In genomic region chr7:16649196-16649595, GRCh38 we compare ENCODE assay signal across 13 cellular contexts. TPM values are rescaled to one million over a fixed set of nuclear protein-coding genes. Genes with fewer than 3 reads are reported as not detected.
DNase-seq lines count a peak whose midpoint lies in the region; ATAC-seq and TF ChIP-seq lines count a peak whose summit lies in the region.
"Had no signal": no experiment of that assay in that cellular context is flagged by ENCODE, and none has a peak within 500 bp of the region (broad histone marks: within the 10 kb centered on the region; RNA-seq: fewer than 3 reads in every experiment).

No MANE protein-coding gene starts in this region.

- H3K4me3 ChIP-seq in SU-DHL-6 (ENCODE audit: insufficient read depth, low read length, poor library complexity, severe bottlenecking) (no peak overlapping the region), fibroblast of pulmonary artery (replicated peaks; ENCODE audit: low read depth, low read length) (no peak overlapping the region), smooth muscle cell (no peak overlapping the region)
- H3K4me3 ChIP-seq: body of pancreas had no signal

- H3K27me3 ChIP-seq in SU-DHL-6 (ENCODE audit: low read length) (no peaks in the 10 kb centered on the region), smooth muscle cell (ENCODE audit: low read depth) (no peaks in the 10 kb centered on the region)
- H3K27me3 ChIP-seq: body of pancreas, esophagus squamous epithelium had no signal

- ATAC-seq in activated T-cell treated with anti-CD3 and anti-CD28 coated beads, Interleukin-2, amount 50 U/mL, for 72 hours (replicated peaks in 1 of 2): no peak
- ATAC-seq: body of pancreas had no signal

- H3K27me3 Mint-ChIP-seq in activated T-cell treated with anti-CD3 and anti-CD28 coated beads, Interleukin-2, amount 50 U/mL, for 72 hours (ENCODE audit: low read depth): no peaks in the 10 kb centered on the region

- in situ Hi-C loops in G401 (cut with HindIII; ENCODE audit: low sequenced_read_pairs): no loop called here

- H3K9ac ChIP-seq in SU-DHL-6 (ENCODE audit: low read length) (no peak overlapping the region), smooth muscle cell (ENCODE audit: low read depth) (no peak overlapping the region)

- H3K79me2 ChIP-seq in SU-DHL-6 (ENCODE audit: insufficient read depth, low read length): peaks cover 78% of the 10 kb centered on the region
- peaks cover 90% of the 10 kb centered on the region for H3K79me2 ChIP-seq in smooth muscle cell (ENCODE audit: low read depth)

- TF ChIP-seq CTCF in SU-DHL-6 (IDR thresholded peaks at IDR 0.05; ENCODE audit: insufficient read depth, low read length, poor library complexity, severe bottlenecking): no peak
- no peak for TF ChIP-seq CTCF in fibroblast of pulmonary artery (IDR thresholded peaks at IDR 0.05; ENCODE audit: low read length, missing control alignments)
- no peak for TF ChIP-seq CTCF in smooth muscle cell (IDR thresholded peaks at IDR 0.05; ENCODE audit: borderline replicate concordance, insufficient read depth, poor library complexity, severe bottlenecking)

- H3K9me3 ChIP-seq in SU-DHL-6 (ENCODE audit: insufficient read depth, low read length) (no peaks in the 10 kb centered on the region), smooth muscle cell (replicated peaks; ENCODE audit: low read depth) (no peaks in the 10 kb centered on the region)
- H3K9me3 ChIP-seq: body of pancreas, esophagus squamous epithelium had no signal

- DNase-seq in activated T-cell treated with anti-CD3 and anti-CD28 coated beads, Interleukin-2, amount 50 U/mL, for 72 hours: no peak
- DNase-seq in activated T-cell treated with anti-CD3 and anti-CD28 coated beads, Interleukin-2, amount 50 U/mL, for 48 hours: no peak
- DNase-seq in fibroblast of pulmonary artery (ENCODE audit: low read depth): peak; percentile 34
- no peak for DNase-seq in smooth muscle cell (lab: John Stamatoyannopoulos, UW; ENCODE audit: unreplicated experiment)
- no peak for DNase-seq in NCI-H2029 (lab: John Stamatoyannopoulos, UW)
- no peak for DNase-seq in G401 (ENCODE audit: low spot score)
- no peak for DNase-seq in NCI-H1436 treated with DMSO at 0.1 percent for 48 hours (lab: John Stamatoyannopoulos, UW)
- DNase-seq: activated CD8-positive, alpha-beta memory T cell treated with anti-CD3 and anti-CD28 coated beads for 24 hours; body of pancreas; esophagus squamous epithelium; NCI-H1092; stimulated activated CD4-positive, alpha-beta T cell treated with anti-CD3 and anti-CD28 coated beads, Interleukin-2, amount 100 ng/mL, for 48 hours had no signal

- H3K9me3 Mint-ChIP-seq in activated T-cell treated with anti-CD3 and anti-CD28 coated beads, Interleukin-2, amount 50 U/mL, for 72 hours: no peaks in the 10 kb centered on the region

- peak overlapping the region; percentile 65 for H3K27ac Mint-ChIP-seq in activated T-cell treated with anti-CD3 and anti-CD28 coated beads, Interleukin-2, amount 50 U/mL, for 72 hours

- H3K4me1 ChIP-seq in smooth muscle cell (ENCODE audit: low read depth): peaks cover 27% of the 10 kb centered on the region

- H2AFZ ChIP-seq in SU-DHL-6 (ENCODE audit: low read depth, low read length, severe bottlenecking) (no peak overlapping the region), smooth muscle cell (ENCODE audit: low read depth) (no peak overlapping the region)

- H3K27ac ChIP-seq in SU-DHL-6 (ENCODE audit: low read depth, low read length) (no peak overlapping the region), smooth muscle cell (ENCODE audit: low read depth) (no peak overlapping the region)
- H3K27ac ChIP-seq: body of pancreas had no signal

- H3K4me2 ChIP-seq in SU-DHL-6 (ENCODE audit: low read depth, low read length, poor library complexity, severe bottlenecking): peak overlapping the region; percentile 77
- H3K4me2 ChIP-seq in smooth muscle cell: peak overlapping the region; percentile 93

- WGBS in smooth muscle cell (ENCODE audit: low lambda C conversion rate): 93% methylated on average over 1 of the region's 1 CpG

- H3K9me2 ChIP-seq in SU-DHL-6 (replicated peaks; ENCODE audit: insufficient read depth, low read length): no peaks in the 10 kb centered on the region

- peak overlapping the region; percentile 44 to 94 for H3K4me3 Mint-ChIP-seq in activated T-cell treated with anti-CD3 and anti-CD28 coated beads, Interleukin-2, amount 50 U/mL, for 72 hours

- H3K36me3 ChIP-seq in SU-DHL-6 (ENCODE audit: low read length) (0 out of 2 replicates have a peak, but pooled peaks cover 7% of the 10 kb centered on the region), smooth muscle cell (ENCODE audit: low read depth) (no peaks in the 10 kb centered on the region)
- H3K36me3 ChIP-seq: esophagus squamous epithelium had no signal

- H3K4me1 Mint-ChIP-seq in activated T-cell treated with anti-CD3 and anti-CD28 coated beads, Interleukin-2, amount 50 U/mL, for 72 hours (ENCODE audit: low read depth): peaks cover 67% of the 10 kb centered on the region

- H4K20me1 ChIP-seq in SU-DHL-6 (ENCODE audit: low read depth, low read length): peaks cover 50% of the 10 kb centered on the region
- peaks cover 68% of the 10 kb centered on the region for H4K20me1 ChIP-seq in smooth muscle cell (ENCODE audit: low read depth)

- H3K36me3 Mint-ChIP-seq in activated T-cell treated with anti-CD3 and anti-CD28 coated beads, Interleukin-2, amount 50 U/mL, for 72 hours (ENCODE audit: insufficient read depth in 2 of 2): peaks cover 9 to 10% of the 10 kb centered on the region in 2 donors

- H3F3A ChIP-seq in SU-DHL-6 (ENCODE audit: insufficient read depth) (no peaks in the 10 kb centered on the region), smooth muscle cell (ENCODE audit: low read depth) (peaks cover 9% of the 10 kb centered on the region)

RNA-seq across cellular contexts. Expression of gene BZW2, which starts 3.2 kb away (rescaled TPM):
- 10 to 100 TPM; 59.5 to 66.5 TPM for total RNA-seq in activated T-cell treated with anti-CD3 and anti-CD28 coated beads, Interleukin-2, amount 50 U/mL, for 72 hours
- total RNA-seq in smooth muscle cell: 77.9 and 83.7 TPM in 2 replicates
- polyA plus RNA-seq in smooth muscle cell: 56.1 and 70.4 TPM in 2 replicates
- 52.2 and 64.7 TPM in 2 replicates for total RNA-seq in G401 (2014; rRNA removed; shearing (Covaris generic))

RNA-seq across cellular contexts. Expression of gene ANKMY2, which starts 3.6 kb away (rescaled TPM):
- 10 to 100 TPM; 11.0 to 11.9 TPM for total RNA-seq in activated T-cell treated with anti-CD3 and anti-CD28 coated beads, Interleukin-2, amount 50 U/mL, for 72 hours
- total RNA-seq in smooth muscle cell: 28.0 and 36.5 TPM in 2 replicates
- polyA plus RNA-seq in smooth muscle cell: 24.0 and 25.5 TPM in 2 replicates
- 13.4 and 20.5 TPM in 2 replicates for total RNA-seq in G401 (2014; rRNA removed; shearing (Covaris generic))
